In the genomic region with DNA sequence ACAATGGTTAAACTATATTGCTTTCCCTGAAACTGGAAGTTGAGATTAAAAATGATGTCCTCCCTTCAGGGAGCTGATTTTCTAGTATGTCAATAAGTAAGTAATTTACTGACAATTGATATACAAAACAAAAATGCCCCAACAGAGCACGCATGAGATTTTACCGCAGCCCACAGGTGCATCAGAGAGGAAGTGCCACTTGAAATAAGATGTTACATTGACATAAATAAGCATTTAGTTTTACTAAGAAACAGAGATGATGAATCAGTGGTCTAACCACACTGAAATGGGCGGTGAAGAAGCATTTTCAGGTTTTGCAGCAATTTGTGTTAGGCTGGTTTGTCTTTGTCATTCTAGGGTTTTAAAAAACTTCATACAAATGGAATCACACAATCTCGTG, we compare ENCODE assay signal across 9 cellular contexts. TPM values are rescaled to one million over a fixed set of nuclear protein-coding genes. Genes with fewer than 3 reads are reported as not detected.
DNase-seq lines count a peak whose midpoint lies in the region; ATAC-seq and TF ChIP-seq lines count a peak whose summit lies in the region.
"Had no signal": no experiment of that assay in that cellular context is flagged by ENCODE, and none has a peak within 500 bp of the region (broad histone marks: within the 10 kb centered on the region; RNA-seq: fewer than 3 reads in every experiment).

No MANE protein-coding gene starts in this region.

- in situ Hi-C loops in brain microvascular endothelial cell (cut with HindIII; ENCODE audit: low pct_ligation_motif_present, low sequenced_read_pairs): no loop called here

- H3K4me3 ChIP-seq in heart left ventricle: no peak overlapping the region
- H3K4me3 ChIP-seq in brain microvascular endothelial cell (ENCODE audit: low read depth, low read length): no peak overlapping the region

- no peaks in the 10 kb centered on the region for H3K27me3 Mint-ChIP-seq in central memory CD8-positive, alpha-beta T cell

- H3K9me3 ChIP-seq in heart left ventricle: no peaks in the 10 kb centered on the region

- H3K4me3 Mint-ChIP-seq in central memory CD8-positive, alpha-beta T cell: peak overlapping the region; percentile 77

- peaks cover 52% of the 10 kb centered on the region for H3K4me1 Mint-ChIP-seq in central memory CD8-positive, alpha-beta T cell

- DNase-seq in central memory CD8-positive, alpha-beta T cell (ENCODE audit: low spot score in 2 of 2): peak; percentile 44 to 81
- DNase-seq in HuH-7.5 (ENCODE audit: low spot score) (no peak), heart left ventricle (no peak), brain microvascular endothelial cell (no peak), germinal center (ENCODE audit: low spot score) (no peak)

- no peaks in the 10 kb centered on the region for H3K27me3 ChIP-seq in heart left ventricle
- H3K27me3 ChIP-seq in brain microvascular endothelial cell (replicated peaks): no peaks in the 10 kb centered on the region

- H3K4me1 ChIP-seq in heart left ventricle: peaks cover 0 to 49% (median 7%) of the 10 kb centered on the region in 12 donors
- H3K4me1 ChIP-seq: parathyroid adenoma had no signal

- no peaks in the 10 kb centered on the region for H3K36me3 ChIP-seq in heart left ventricle
- H3K36me3 ChIP-seq in brain microvascular endothelial cell (replicated peaks): no peaks in the 10 kb centered on the region

- peaks cover 14% of the 10 kb centered on the region for H3K36me3 Mint-ChIP-seq in central memory CD8-positive, alpha-beta T cell (ENCODE audit: insufficient read depth)

- no peak for TF ChIP-seq CTCF in heart left ventricle (IDR thresholded peaks at IDR 0.05)
- TF ChIP-seq CTCF in brain microvascular endothelial cell (IDR thresholded peaks at IDR 0.05; ENCODE audit: low read depth, low read length, missing control alignments): no peak

- intact Hi-C loops in heart left ventricle (cut with DNase I): no loop called here

- 83 to 91% (median 87%) methylated on average over 4 of the region's 4 CpGs for WGBS in heart left ventricle, 4 donors

- H3K27ac ChIP-seq in heart left ventricle (peak overlapping the region in 1 of 12 donors; percentile 82), brain microvascular endothelial cell (no peak overlapping the region)

- H3K27ac Mint-ChIP-seq in central memory CD8-positive, alpha-beta T cell (ENCODE audit: low read depth): peak overlapping the region; percentile 95

- TF ChIP-seq POLR2A in Raji (IDR thresholded peaks at IDR 0.05; ENCODE audit: insufficient read depth, low read depth, low read length) (0 out of 2 replicates have a peak, but pooled peaks have one; percentile 18), heart left ventricle (IDR thresholded peaks at IDR 0.05) (no peak)

- H3K9me3 Mint-ChIP-seq in central memory CD8-positive, alpha-beta T cell: no peaks in the 10 kb centered on the region

- ATAC-seq in GM18499 (IDR thresholded peaks at IDR 0.05; ENCODE audit: insufficient read depth, unreplicated experiment) (peak; percentile 59), HG02763 (IDR thresholded peaks at IDR 0.05; ENCODE audit: unreplicated experiment) (peak; percentile 80), heart left ventricle (no peak)
- ATAC-seq in central memory CD8-positive, alpha-beta T cell (replicated peaks; ENCODE audit: extremely low read depth, poor library complexity, severe bottlenecking): peak; percentile 85

RNA-seq across cellular contexts. Expression of gene CLECL1, which starts 8.8 kb away (rescaled TPM):
- 1 to 10 TPM in 1 of 9 donors, under 1 TPM in 1, not detected in 7; 0.93 to 4.6 TPM for total RNA-seq in heart left ventricle
- polyA plus RNA-seq in heart left ventricle: not detected

RNA-seq across cellular contexts. Expression of gene CD69, which starts 19.0 kb away (rescaled TPM):
- total RNA-seq in heart left ventricle: 1 to 10 TPM in 2 of 9 donors, under 1 TPM in 4, not detected in 3; 0.16 to 6.4 (median 0.52) TPM
- polyA plus RNA-seq in heart left ventricle: under 1 TPM; 0.30 to 0.53 TPM

Comparison
In these comparisons a context has a peak if more than half of its experiments do, and no peak if none do; other contexts are left out.
1. ATAC-seq: peak in GM18499 (single experiment), HG02763 (single experiment) and central memory CD8-positive, alpha-beta T cell (single experiment); none in heart left ventricle (0 of 4).
2. DNase-seq: peak in central memory CD8-positive, alpha-beta T cell (2 of 2); none in HuH-7.5 (single experiment), heart left ventricle (0 of 5), brain microvascular endothelial cell (single experiment) and germinal center (single experiment).